ENCODE assay signal across 38 cellular contexts in genomic region chr16:48062681-48063080, GRCh38.
"Had no signal": no experiment of that assay in that cellular context is flagged by ENCODE, and none has a peak within 500 bp of the region (broad histone marks: within the 10 kb centered on the region; RNA-seq: fewer than 3 reads in every experiment).

No MANE protein-coding gene starts in this region.

- H3K27me3 ChIP-seq: adrenal gland, ascending aorta, body of pancreas, brain microvascular endothelial cell, breast epithelium, cardiac muscle cell had no signal

- H3K36me3 ChIP-seq: adrenal gland, ascending aorta, brain microvascular endothelial cell, breast epithelium, cardiac muscle cell had no signal

- H3K27me3 Mint-ChIP-seq: activated naive CD8-positive, alpha-beta T cell treated with anti-CD3 and anti-CD28 coated beads, Interleukin-2, amount 10 ng/mL, durations not matched to agents 7 days and 5 days; central memory CD8-positive, alpha-beta T cell had no signal

- DNase-seq: activated effector memory CD4-positive, alpha-beta T cell treated with anti-CD3 and anti-CD28 coated beads, Interleukin-2, amount 50 U/mL, for 16 hours; activated effector memory CD4-positive, alpha-beta T cell treated with Interleukin-2 at 50 U/mL for 16 hours; activated gamma-delta T cell; activated gamma-delta T cell treated with Interleukin-2 at 50 U/mL for 16 hours; activated naive CD4-positive, alpha-beta T cell; activated naive CD4-positive, alpha-beta T cell treated with anti-CD3 and anti-CD28 coated beads for 36 hours; activated naive CD4-positive, alpha-beta T cell treated with anti-CD3 and anti-CD28 coated beads, Interleukin-2, amount 10 ng/mL, durations not matched to agents 7 days and 5 days; activated naive CD4-positive, alpha-beta T cell treated with anti-CD3 and anti-CD28 coated beads, Interleukin-2, amount 50 U/mL, for 16 hours; activated naive CD4-positive, alpha-beta T cell treated with Interleukin-2 at 50 U/mL for 16 hours; activated naive CD8-positive, alpha-beta T cell treated with anti-CD3 and anti-CD28 coated beads for 36 hours; activated naive CD8-positive, alpha-beta T cell treated with anti-CD3 and anti-CD28 coated beads, Interleukin-2, amount 10 ng/mL, durations not matched to agents 7 days and 5 days; activated naive CD8-positive, alpha-beta T cell treated with anti-CD3 and anti-CD28 coated beads, Interleukin-2, amount 50 U/mL, for 24 hours; activated T-cell treated with anti-CD3 and anti-CD28 coated beads, Interleukin-2, amount 50 U/mL, for 1 hour; activated T-cell treated with anti-CD3 and anti-CD28 coated beads, Interleukin-2, amount 50 U/mL, for 24 hours; activated T-cell treated with anti-CD3 and anti-CD28 coated beads, Interleukin-2, amount 50 U/mL, for 4 hours; activated T-cell treated with anti-CD3 and anti-CD28 coated beads, Interleukin-2, amount 50 U/mL, for 48 hours; activated T-cell treated with anti-CD3 and anti-CD28 coated beads, Interleukin-2, amount 50 U/mL, for 72 hours; adrenal gland; amniotic stem cell; amygdala; anterior cingulate cortex; aorta; body of pancreas; brain microvascular endothelial cell; caudate nucleus; central memory CD4-positive, alpha-beta T cell; cerebellar nuclear complex had no signal

- H3K9me3 Mint-ChIP-seq: activated naive CD8-positive, alpha-beta T cell treated with anti-CD3 and anti-CD28 coated beads, Interleukin-2, amount 50 U/mL, for 24 hours; activated T-cell treated with anti-CD3 and anti-CD28 coated beads, Interleukin-2, amount 50 U/mL, for 24 hours; activated T-helper 17 cell treated with anti-CD3 and anti-CD28 coated beads, Interleukin-2, amount 50 U/mL, for 72 hours; central memory CD8-positive, alpha-beta T cell had no signal

- H3K27ac ChIP-seq: adrenal gland, ascending aorta, body of pancreas, brain microvascular endothelial cell, breast epithelium, cardiac muscle cell had no signal

- H3K27ac Mint-ChIP-seq: activated naive CD4-positive, alpha-beta T cell treated with anti-CD3 and anti-CD28 coated beads for 36 hours; activated naive CD4-positive, alpha-beta T cell treated with anti-CD3 and anti-CD28 coated beads, Interleukin-2, amount 10 ng/mL, durations not matched to agents 7 days and 5 days; activated naive CD4-positive, alpha-beta T cell treated with anti-CD3 and anti-CD28 coated beads, Interleukin-2, amount 50 U/mL, for 24 hours; activated naive CD4-positive, alpha-beta T cell treated with anti-CD3 and anti-CD28 coated beads, Interleukin-2, amount 50 U/mL, for 72 hours; activated naive CD8-positive, alpha-beta T cell; activated naive CD8-positive, alpha-beta T cell treated with anti-CD3 and anti-CD28 coated beads for 36 hours; activated naive CD8-positive, alpha-beta T cell treated with anti-CD3 and anti-CD28 coated beads, Interleukin-2, amount 10 ng/mL, durations not matched to agents 7 days and 5 days; activated naive CD8-positive, alpha-beta T cell treated with anti-CD3 and anti-CD28 coated beads, Interleukin-2, amount 50 U/mL, for 24 hours; activated T-cell treated with anti-CD3 and anti-CD28 coated beads, Interleukin-2, amount 50 U/mL, for 24 hours; activated T-cell treated with anti-CD3 and anti-CD28 coated beads, Interleukin-2, amount 50 U/mL, for 72 hours; activated T-helper 1 cell treated with anti-CD3 and anti-CD28 coated beads, Interleukin-12 subunit alpha, Interleukin-12 subunit beta, Interleukin-2, Interleukin-4 antibody, amounts not matched to agents 30 ng/mL and 10 ng/mL and 1 ng/mL, durations not matched to agents 14 hours and 24 hours and 36 hours; activated T-helper 17 cell treated with anti-CD3 and anti-CD28 coated beads, Interleukin-2, amount 50 U/mL, for 72 hours; activated T-helper 2 cell treated with anti-CD3 and anti-CD28 coated beads, Interferon-gamma antibody, Interleukin-2, Interleukin-4, amounts not matched to agents 10 μg/mL and 5 μg/mL and 100 μg/mL, durations not matched to agents 14 hours and 24 hours and 36 hours; brain had no signal

- H3K4me3 ChIP-seq: adrenal gland, ascending aorta, body of pancreas, breast epithelium, cardiac muscle cell had no signal

- H3K36me3 Mint-ChIP-seq: activated naive CD4-positive, alpha-beta T cell treated with anti-CD3 and anti-CD28 coated beads, Interleukin-2, amount 10 ng/mL, durations not matched to agents 7 days and 5 days; activated naive CD4-positive, alpha-beta T cell treated with anti-CD3 and anti-CD28 coated beads, Interleukin-2, amount 50 U/mL, for 24 hours; activated naive CD8-positive, alpha-beta T cell; activated naive CD8-positive, alpha-beta T cell treated with anti-CD3 and anti-CD28 coated beads for 36 hours; activated naive CD8-positive, alpha-beta T cell treated with anti-CD3 and anti-CD28 coated beads, Interleukin-2, amount 10 ng/mL, durations not matched to agents 7 days and 5 days; brain had no signal

- H3K9me3 ChIP-seq: adrenal gland, ascending aorta, body of pancreas, breast epithelium had no signal

- H3K4me1 ChIP-seq: adrenal gland, ascending aorta, body of pancreas, breast epithelium had no signal

- ATAC-seq: activated naive CD4-positive, alpha-beta T cell treated with anti-CD3 and anti-CD28 coated beads, Interleukin-2, amount 50 U/mL, for 72 hours; activated naive CD8-positive, alpha-beta T cell treated with anti-CD3 and anti-CD28 coated beads, Interleukin-2, amount 50 U/mL, for 24 hours; activated T-cell treated with anti-CD3 and anti-CD28 coated beads, Interleukin-2, amount 50 U/mL, for 4 hours; activated T-cell treated with anti-CD3 and anti-CD28 coated beads, Interleukin-2, amount 50 U/mL, for 72 hours; activated T-helper 17 cell treated with anti-CD3 and anti-CD28 coated beads, Interleukin-2, amount 50 U/mL, for 72 hours; body of pancreas had no signal

- H3K4me3 Mint-ChIP-seq: activated naive CD4-positive, alpha-beta T cell treated with anti-CD3 and anti-CD28 coated beads for 36 hours; activated naive CD4-positive, alpha-beta T cell treated with anti-CD3 and anti-CD28 coated beads, Interleukin-2, amount 10 ng/mL, durations not matched to agents 7 days and 5 days; activated naive CD4-positive, alpha-beta T cell treated with anti-CD3 and anti-CD28 coated beads, Interleukin-2, amount 50 U/mL, for 24 hours; activated naive CD8-positive, alpha-beta T cell; activated naive CD8-positive, alpha-beta T cell treated with anti-CD3 and anti-CD28 coated beads for 36 hours; activated naive CD8-positive, alpha-beta T cell treated with anti-CD3 and anti-CD28 coated beads, Interleukin-2, amount 10 ng/mL, durations not matched to agents 7 days and 5 days; activated naive CD8-positive, alpha-beta T cell treated with anti-CD3 and anti-CD28 coated beads, Interleukin-2, amount 50 U/mL, for 24 hours; activated T-cell treated with anti-CD3 and anti-CD28 coated beads, Interleukin-2, amount 50 U/mL, for 24 hours; activated T-cell treated with anti-CD3 and anti-CD28 coated beads, Interleukin-2, amount 50 U/mL, for 4 hours; activated T-cell treated with anti-CD3 and anti-CD28 coated beads, Interleukin-2, amount 50 U/mL, for 72 hours; activated T-helper 1 cell treated with anti-CD3 and anti-CD28 coated beads, Interleukin-12 subunit alpha, Interleukin-12 subunit beta, Interleukin-2, Interleukin-4 antibody, amounts not matched to agents 30 ng/mL and 10 ng/mL and 1 ng/mL, durations not matched to agents 14 hours and 24 hours and 36 hours; activated T-helper 17 cell treated with anti-CD3 and anti-CD28 coated beads, Interleukin-2, amount 50 U/mL, for 72 hours; brain; central memory CD8-positive, alpha-beta T cell had no signal

- H3K4me1 Mint-ChIP-seq: activated naive CD4-positive, alpha-beta T cell treated with anti-CD3 and anti-CD28 coated beads, Interleukin-2, amount 10 ng/mL, durations not matched to agents 7 days and 5 days; activated naive CD4-positive, alpha-beta T cell treated with anti-CD3 and anti-CD28 coated beads, Interleukin-2, amount 50 U/mL, for 24 hours; activated naive CD8-positive, alpha-beta T cell treated with anti-CD3 and anti-CD28 coated beads for 36 hours; activated naive CD8-positive, alpha-beta T cell treated with anti-CD3 and anti-CD28 coated beads, Interleukin-2, amount 10 ng/mL, durations not matched to agents 7 days and 5 days; activated naive CD8-positive, alpha-beta T cell treated with anti-CD3 and anti-CD28 coated beads, Interleukin-2, amount 50 U/mL, for 24 hours; activated T-helper 17 cell treated with anti-CD3 and anti-CD28 coated beads, Interleukin-2, amount 50 U/mL, for 72 hours; central memory CD8-positive, alpha-beta T cell had no signal
